In genomic region chr17:61584266-61584665, GRCh38 we compare ENCODE assay signal across 11 cellular contexts. TPM values are rescaled to one million over a fixed set of nuclear protein-coding genes. Genes with fewer than 3 reads are reported as not detected.
"Had no signal": no experiment of that assay in that cellular context is flagged by ENCODE, and none has a peak within 500 bp of the region (broad histone marks: within the 10 kb centered on the region; RNA-seq: fewer than 3 reads in every experiment).

No MANE protein-coding gene starts in this region.

- H3K27ac ChIP-seq: HL-60, KMS-11 had no signal

- FAIRE-seq: HepG2 had no signal

- DNase-seq: GOT3, H9, HCEC 1CT, HFFc6, KBM-7 had no signal

- ATAC-seq: HepG2 had no signal

- H3K4me2 ChIP-seq: KMS-11 had no signal

- H3K9ac ChIP-seq: KMS-11 had no signal

RNA-seq across cellular contexts. Expression of gene NACA2, which starts 6.8 kb away (rescaled TPM):
- total RNA-seq: H4, H9, HepG2, HFFc6, HT1080 had no signal
- polyA plus RNA-seq: IgD-negative memory B cell had no signal
